Comparison of ENCODE assay signal across 8 cellular contexts in genomic region chr5:100779669-100780375, GRCh38.
DNase-seq lines count a peak whose midpoint lies in the region; ATAC-seq and TF ChIP-seq lines count a peak whose summit lies in the region.

No MANE protein-coding gene starts in this region.

- CTCF ChIA-PET in CD4-positive, alpha-beta T cell (lab: Charles Lee) = interaction anchor here (0.8 to 1.5 kb wide), 2 partner anchors 63 to 99 kb away, joined by 3 read pairs; no protein-coding TSS in a partner anchor

- no peak for TF ChIP-seq POLR2A in thyroid gland (IDR thresholded peaks at IDR 0.05)

- no peaks in the 10 kb centered on the region for H3K36me3 Mint-ChIP-seq in CD4-positive, alpha-beta T cell (ENCODE audit: low read depth)

- no peaks in the 10 kb centered on the region for H3K27me3 ChIP-seq in CD4-positive, alpha-beta T cell (ENCODE audit: control insufficient read depth, insufficient read depth, low read length)
- H3K27me3 ChIP-seq in HL-60 (ENCODE audit: insufficient read depth, poor library complexity, severe bottlenecking) (no peaks in the 10 kb centered on the region), upper lobe of right lung (no peaks in the 10 kb centered on the region), thyroid gland (no peaks in the 10 kb centered on the region)

- H3K27me3 Mint-ChIP-seq in CD4-positive, alpha-beta T cell = no peaks in the 10 kb centered on the region

- H3K4me3 ChIP-seq in HL-60 (replicated peaks; ENCODE audit: insufficient read depth, low read length) (no peak overlapping the region), upper lobe of right lung (peak overlapping the region; percentile 18), thyroid gland (replicated peaks in 1 of 3) (no peak overlapping the region)

- H3K36me3 ChIP-seq in upper lobe of right lung = no peaks in the 10 kb centered on the region
- H3K36me3 ChIP-seq in thyroid gland = no peaks in the 10 kb centered on the region

- H3K9me3 ChIP-seq in CD4-positive, alpha-beta T cell (ENCODE audit: control insufficient read depth, low read length) = no peaks in the 10 kb centered on the region
- H3K9me3 ChIP-seq in upper lobe of right lung (no peaks in the 10 kb centered on the region), thyroid gland (no peaks in the 10 kb centered on the region)

- peak overlapping the region; percentile 77 for H3K4me3 Mint-ChIP-seq in CD4-positive, alpha-beta T cell

- peak overlapping the region; percentile 78 for H3K27ac Mint-ChIP-seq in CD4-positive, alpha-beta T cell

- no peak for DNase-seq in CD4-positive, alpha-beta T cell
- peak; percentile 67 to 74 for DNase-seq in HL-60 (ENCODE audit: low read depth in 1 of 2, low spot score in 1 of 2)
- DNase-seq in upper lobe of right lung = no peak
- no peak for DNase-seq in HK-2 (ENCODE audit: unreplicated experiment)
- DNase-seq in activated CD4-positive, alpha-beta T cell treated with anti-CD3 and anti-CD28 coated beads for 48 hours = no peak
- DNase-seq in thyroid gland = no peak

- peaks cover 37% of the 10 kb centered on the region for H3K4me1 Mint-ChIP-seq in CD4-positive, alpha-beta T cell (ENCODE audit: low read depth)

- POLR2A ChIA-PET in CD4-positive, alpha-beta T cell (lab: Charles Lee) = interaction anchor here (0.7 to 4.3 kb wide), 5 partner anchors 8 to 127 kb away, joined by 3 to 48 read pairs (median 4); partner anchors contain the start of gene ST8SIA4

- H3K4me1 ChIP-seq in upper lobe of right lung (no peaks in the 10 kb centered on the region), thyroid gland (no peaks in the 10 kb centered on the region)

- no peak for TF ChIP-seq CTCF in CD4-positive, alpha-beta T cell (IDR thresholded peaks at IDR 0.05)
- TF ChIP-seq CTCF in HL-60 (IDR thresholded peaks at IDR 0.05; ENCODE audit: insufficient read depth, low read length) (no peak), upper lobe of right lung (IDR thresholded peaks at IDR 0.05) (no peak), thyroid gland (IDR thresholded peaks at IDR 0.05) (no peak)

- H3K27ac ChIP-seq in CD4-positive, alpha-beta T cell (ENCODE audit: low read depth, low read length) = no peak overlapping the region
- H3K27ac ChIP-seq in HL-60 (replicated peaks) = peak overlapping the region; percentile 93
- H3K27ac ChIP-seq in upper lobe of right lung = peak overlapping the region; percentile 75
- H3K27ac ChIP-seq in thyroid gland = no peak overlapping the region

- intact Hi-C loops in CD4-positive, alpha-beta T cell (cut with DNase I, micrococcal nuclease) = loop anchor here (5.0 to 10.0 kb wide), 2 partner anchors 122 to 245 kb away; partner anchors contain the start of genes FAM174A (in 1 of the 2) and ST8SIA4 (in 1 of the 2)
- intact Hi-C loops in upper lobe of right lung (cut with DNase I) = no loop called here
- intact Hi-C loops in thyroid gland (cut with DNase I) = no loop called here

- no peaks in the 10 kb centered on the region for H3K9me3 Mint-ChIP-seq in CD4-positive, alpha-beta T cell

- 91% methylated on average over 7 of the region's 7 CpGs for WGBS in thyroid gland, 2 donors

- no peak for ATAC-seq in CD4-positive, alpha-beta T cell (ENCODE audit: poor library complexity)
- peak; percentile 19 for ATAC-seq in GM21423 (IDR thresholded peaks at IDR 0.05; ENCODE audit: unreplicated experiment)
- ATAC-seq in esophagus mucosa = peak; percentile 29
- peak; percentile 83 for ATAC-seq in upper lobe of right lung

Comparison
In these comparisons a context has a peak if more than half of its experiments do, and no peak if none do; other contexts are left out.
1. DNase-seq: peak in HL-60 (2 of 2); none in CD4-positive, alpha-beta T cell (0 of 10), upper lobe of right lung (single experiment), HK-2 (single experiment), activated CD4-positive, alpha-beta T cell treated with anti-CD3 and anti-CD28 coated beads for 48 hours (single experiment) and thyroid gland (0 of 2).
2. H3K27ac ChIP-seq: peak in HL-60 (single experiment) and upper lobe of right lung (single experiment); none in CD4-positive, alpha-beta T cell (single experiment) and thyroid gland (0 of 3).
3. intact Hi-C loops: an anchor here in CD4-positive, alpha-beta T cell (5.0 to 10.0 kb wide); none called in upper lobe of right lung and thyroid gland.